In the genomic region with DNA sequence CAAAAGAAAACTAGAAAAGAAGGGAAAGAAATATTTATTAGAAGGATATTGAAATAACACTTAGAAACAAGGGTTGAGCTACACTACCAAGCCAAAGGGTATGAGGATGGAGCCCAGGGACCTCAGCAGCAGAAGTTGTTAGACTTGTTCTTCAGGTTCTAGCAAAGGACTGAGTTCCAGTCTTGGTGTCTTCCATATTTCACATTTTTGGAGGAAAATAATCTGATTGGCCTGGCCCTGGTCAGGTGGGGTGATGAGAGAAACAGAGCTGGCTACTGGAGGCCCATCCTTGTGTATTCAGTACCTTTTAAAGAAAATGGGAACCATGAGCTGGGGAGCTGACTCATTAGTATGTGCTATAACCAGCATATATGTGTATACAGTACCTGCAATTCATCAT, we compare ENCODE assay signal across 17 cellular contexts. TPM values are rescaled to one million over a fixed set of nuclear protein-coding genes. Genes with fewer than 3 reads are reported as not detected.
A peak's percentile ranks its signal among the peaks of the same experiment; 100 is the strongest.
DNase-seq lines count a peak whose midpoint lies in the region; ATAC-seq, FAIRE-seq and TF ChIP-seq lines count a peak whose summit lies in the region.
"Had no signal": no experiment of that assay in that cellular context is flagged by ENCODE, and none has a peak within 500 bp of the region (broad histone marks: within the 10 kb centered on the region; RNA-seq: fewer than 3 reads in every experiment).

No MANE protein-coding gene starts in this region.

- H3K79me2 ChIP-seq in GM23338 (replicated peaks; ENCODE audit: insufficient read depth) = no peaks in the 10 kb centered on the region; the same call in 1 of the 2 replicates

- peak; percentile 44 for ATAC-seq in GM23338
- ATAC-seq: activated CD4-positive, CD25-positive, alpha-beta regulatory T cell treated with anti-CD3 and anti-CD28 coated beads, Interleukin-2, amount 50 U/mL, for 24 hours; stimulated activated naive CD8-positive, alpha-beta T cell treated with anti-CD3 and anti-CD28 coated beads, Interleukin-15, amount 100 ng/mL, for 72 hours had no signal

- no peak overlapping the region for H2AFZ ChIP-seq in GM23338

- DNase-seq in GM23338 (ENCODE audit: low spot score) (peak; percentile 63), LoVo (ENCODE audit: low spot score) (peak; percentile 7), epithelial cell of esophagus (ENCODE audit: low read depth) (peak; percentile 70), small intestine (peak; percentile 28), SIG-M5 treated with dmso at 0.1 percent for 504 hours (lab: John Stamatoyannopoulos, UW; ENCODE audit: unreplicated experiment) (no peak), NCI-H1092 (lab: John Stamatoyannopoulos, UW) (no peak)
- no peak for DNase-seq in activated T-cell treated with anti-CD3 and anti-CD28 coated beads, Interleukin-2, amount 50 U/mL, for 1 hour
- DNase-seq: activated naive CD4-positive, alpha-beta T cell; EL; NCI-H1417 treated with DMSO at 0.1 percent for 48 hours; NCI-H226; nephron progenitor cell; SHP77 treated with DMSO at 0.1 percent for 48 hours; stimulated activated naive CD8-positive, alpha-beta T cell treated with anti-CD3 and anti-CD28 coated beads, Interleukin-15, amount 100 ng/mL, for 72 hours had no signal

- H3K27me3 ChIP-seq in GM23338 (ENCODE audit: insufficient read depth) (no peaks in the 10 kb centered on the region), small intestine (ENCODE audit: control insufficient read depth in 2 of 2, insufficient read depth in 2 of 2, low read length in 2 of 2) (no peaks in the 10 kb centered on the region)
- H3K27me3 ChIP-seq: BLaER1 treated with 17β-estradiol and CSF1 and Interleukin-3, amounts not matched to agents 10 nM and 100 nM had no signal

- H3K4me2 ChIP-seq in GM23338 = peak overlapping the region; percentile 63

- H3K9me3 Mint-ChIP-seq in GM23338 = no peaks in the 10 kb centered on the region
- H3K9me3 Mint-ChIP-seq: stimulated activated naive CD8-positive, alpha-beta T cell treated with anti-CD3 and anti-CD28 coated beads, Interleukin-15, amount 100 ng/mL, for 72 hours had no signal

- H3K4me1 ChIP-seq in GM23338 (ENCODE audit: insufficient read depth) (peaks cover 52% of the 10 kb centered on the region), small intestine (ENCODE audit: control insufficient read depth in 2 of 2, insufficient read depth in 1 of 2, low read depth in 1 of 2, low read length in 1 of 2) (peaks cover 0 to 7% of the 10 kb centered on the region in 2 donors)

- peak overlapping the region; percentile 57 for H3K4me3 Mint-ChIP-seq in GM23338
- H3K4me3 Mint-ChIP-seq: nephron progenitor cell; stimulated activated naive CD8-positive, alpha-beta T cell treated with anti-CD3 and anti-CD28 coated beads, Interleukin-15, amount 100 ng/mL, for 72 hours had no signal

- H3K27me3 Mint-ChIP-seq in GM23338 (ENCODE audit: insufficient read depth, low read depth, poor library complexity) = peaks cover 2% of the 10 kb centered on the region
- H3K27me3 Mint-ChIP-seq: stimulated activated naive CD8-positive, alpha-beta T cell treated with anti-CD3 and anti-CD28 coated beads, Interleukin-15, amount 100 ng/mL, for 72 hours had no signal

- FAIRE-seq in small intestine (lab: Jason Lieb, UNC) = no peak
- FAIRE-seq: H54 had no signal

- H3K27ac ChIP-seq in GM23338 (ENCODE audit: low read depth) (peak overlapping the region; percentile 63; the same call in 1 of the 2 replicates), small intestine (ENCODE audit: low read depth in 1 of 2, low read length in 1 of 2) (no peak overlapping the region)
- H3K27ac ChIP-seq: BLaER1 treated with 17β-estradiol and CSF1 and Interleukin-3, amounts not matched to agents 10 nM and 100 nM had no signal

- peaks cover 65% of the 10 kb centered on the region for H3K4me1 Mint-ChIP-seq in GM23338

- peak overlapping the region; percentile 91 for H3K27ac Mint-ChIP-seq in GM23338

- H3K9me2 ChIP-seq in GM23338 (ENCODE audit: insufficient read depth) = no peaks in the 10 kb centered on the region

- no peaks in the 10 kb centered on the region for H3K9me3 ChIP-seq in small intestine (ENCODE audit: control insufficient read depth, low read depth)

- H3K36me3 Mint-ChIP-seq in GM23338 (ENCODE audit: low read depth) = peaks cover 8% of the 10 kb centered on the region; the same call in 2 of the 3 replicates

- peak overlapping the region; percentile 35 for H3K4me3 ChIP-seq in GM23338
- H3K4me3 ChIP-seq in epithelial cell of esophagus (ENCODE audit: low read length) = no peak overlapping the region
- no peak overlapping the region for H3K4me3 ChIP-seq in small intestine (ENCODE audit: low read depth in 1 of 2, low read length in 2 of 2)
- H3K4me3 ChIP-seq: BLaER1 treated with 17β-estradiol and CSF1 and Interleukin-3, amounts not matched to agents 10 nM and 100 nM had no signal

- peaks cover 39% of the 10 kb centered on the region for H4K20me1 ChIP-seq in GM23338 (replicated peaks; ENCODE audit: insufficient read depth)

- H3K36me3 ChIP-seq in GM23338 (ENCODE audit: insufficient read depth) (no peaks in the 10 kb centered on the region), small intestine (ENCODE audit: control insufficient read depth in 2 of 2, insufficient read depth in 2 of 2, low read length in 2 of 2) (no peaks in the 10 kb centered on the region)

- TF ChIP-seq CTCF in GM23338 (conservative IDR thresholded peaks at IDR 0.05; ENCODE audit: low read depth in 2 of 2) (no peak), epithelial cell of esophagus (IDR thresholded peaks at IDR 0.05; ENCODE audit: insufficient read depth, low read depth, low read length, missing control alignments) (no peak)

- no peaks in the 10 kb centered on the region for H3F3A ChIP-seq in GM23338 (replicated peaks; ENCODE audit: low read depth)

TF ChIP-seq in GM23338, 12 proteins besides CTCF, POLR2A, EP300 and RAD21 (continues in another document):
- TF ChIP-seq JUNB (IDR thresholded peaks at IDR 0.05; ENCODE audit: unreplicated experiment) = no peak
- no peak for TF ChIP-seq NANOG (IDR thresholded peaks at IDR 0.05; ENCODE audit: borderline replicate concordance)
- TF ChIP-seq CREB1 (CRISPR knock-in tag; IDR thresholded peaks at IDR 0.05; ENCODE audit: low read depth) = no peak
- no peak for TF ChIP-seq POLR2AphosphoS5 (IDR thresholded peaks at IDR 0.05; ENCODE audit: low read depth)
- no peak for TF ChIP-seq STAT1 (IDR thresholded peaks at IDR 0.05; ENCODE audit: unreplicated experiment)

RNA-seq across cellular contexts. Expression of a gene that starts 28.2 kb away (rescaled TPM):
- total RNA-seq in GM23338 (2014; rRNA removed; shearing (Covaris generic)) = 62.7 and 72.1 TPM in 2 replicates
- polyA plus RNA-seq in GM23338 (2016; fragmentation: Nextera tagmentation; extraction: Ambion mirVana) = 117 TPM in 2 replicates
- 10 to 100 TPM; 18.8 to 29.3 (median 18.9) TPM for polyA plus RNA-seq in small intestine

RNA-seq across cellular contexts. Expression of a gene that starts 36.6 kb away (rescaled TPM):
- 9.3 and 9.9 TPM in 2 replicates for total RNA-seq in GM23338 (2014; rRNA removed; shearing (Covaris generic))
- polyA plus RNA-seq in GM23338 (2016; fragmentation: Nextera tagmentation; extraction: Ambion mirVana) = 4.7 and 5.1 TPM in 2 replicates
- polyA plus RNA-seq in small intestine = under 1 TPM in 1 of 3 donors, not detected in 2; 0.43 TPM

Comparison
In these comparisons a context has a peak if more than half of its experiments do, and no peak if none do; other contexts are left out.
1. DNase-seq: peak in GM23338 (single experiment), LoVo (single experiment), epithelial cell of esophagus (single experiment) and small intestine (single experiment); none in SIG-M5 treated with dmso at 0.1 percent for 504 hours (single experiment), activated T-cell treated with anti-CD3 and anti-CD28 coated beads, Interleukin-2, amount 50 U/mL, for 1 hour (single experiment) and NCI-H1092 (single experiment).